ENCODE assay signal across 20 cellular contexts in genomic region chr11:57085604-57086003, GRCh38.
DNase-seq lines count a peak whose midpoint lies in the region; ATAC-seq and TF ChIP-seq lines count a peak whose summit lies in the region.
"Had no signal": no experiment of that assay in that cellular context is flagged by ENCODE, and none has a peak within 500 bp of the region (broad histone marks: within the 10 kb centered on the region; RNA-seq: fewer than 3 reads in every experiment).

No MANE protein-coding gene starts in this region.

- 0 out of 2 replicates have a peak, but pooled peaks have one; percentile 25 for TF ChIP-seq CTCF in A673 (conservative IDR thresholded peaks at IDR 0.05; ENCODE audit: low read depth, low read length)
- peak; percentile 44 to 47 for TF ChIP-seq CTCF in brain (conservative IDR thresholded peaks at IDR 0.05)
- TF ChIP-seq CTCF in hepatocyte (IDR thresholded peaks at IDR 0.05; ENCODE audit: poor library complexity): peak; percentile 19

- peaks cover 5% of the 10 kb centered on the region for H3K27me3 ChIP-seq in A673 (replicated peaks; ENCODE audit: insufficient read depth, low read depth, low read length, poor library complexity)
- no peaks in the 10 kb centered on the region for H3K27me3 ChIP-seq in hepatocyte
- H3K27me3 ChIP-seq: stomach had no signal

- BruUV-seq in A673 (replicated peaks; lab: Mats Ljungman, UMichigan): no TSS peak

- CTCF ChIA-PET in A673 (lab: Charles Lee): no interaction called here

- H3K36me3 Mint-ChIP-seq in brain: no peaks in the 10 kb centered on the region
- H3K36me3 Mint-ChIP-seq: activated naive CD4-positive, alpha-beta T cell treated with anti-CD3 and anti-CD28 coated beads, Interleukin-2, amount 50 U/mL, for 72 hours; natural killer cell treated with Interleukin-12 subunit alpha and Interleukin-12 subunit beta and Interleukin-15 and Interleukin-18, amount 100 ng/mL, for 72 hours had no signal

- H3K4me3 Mint-ChIP-seq in brain: no peak overlapping the region
- H3K4me3 Mint-ChIP-seq: activated T-cell treated with anti-CD3 and anti-CD28 coated beads, Interleukin-2, amount 50 U/mL, for 24 hours; natural killer cell treated with Interleukin-12 subunit alpha and Interleukin-12 subunit beta and Interleukin-15 and Interleukin-18, amount 100 ng/mL, for 72 hours had no signal

- H3K27ac ChIP-seq in A673 (ENCODE audit: low read depth, low read length, poor library complexity, severe bottlenecking) (no peak overlapping the region), hepatocyte (no peak overlapping the region)
- H3K27ac ChIP-seq: HL-60, SK-N-MC, stomach had no signal

- ATAC-seq in HG02642 (IDR thresholded peaks at IDR 0.05; ENCODE audit: poor library complexity, unreplicated experiment): no peak
- no peak for ATAC-seq in GM18502 (IDR thresholded peaks at IDR 0.05; ENCODE audit: poor library complexity, unreplicated experiment)
- ATAC-seq in GM19452 (IDR thresholded peaks at IDR 0.05; ENCODE audit: unreplicated experiment): no peak
- ATAC-seq: activated naive CD4-positive, alpha-beta T cell treated with anti-CD3 and anti-CD28 coated beads, Interleukin-2, amount 50 U/mL, for 72 hours; natural killer cell treated with Interleukin-12 subunit alpha and Interleukin-12 subunit beta and Interleukin-15 and Interleukin-18, amount 100 ng/mL, for 72 hours had no signal

- peaks cover 4% of the 10 kb centered on the region for H3K27me3 Mint-ChIP-seq in brain
- H3K27me3 Mint-ChIP-seq: natural killer cell treated with Interleukin-12 subunit alpha and Interleukin-12 subunit beta and Interleukin-15 and Interleukin-18, amount 100 ng/mL, for 72 hours had no signal

- H4K20me1 ChIP-seq in hepatocyte (ENCODE audit: insufficient read depth, poor library complexity, severe bottlenecking): no peaks in the 10 kb centered on the region

- no peak overlapping the region for H3K4me2 ChIP-seq in hepatocyte

- no peaks in the 10 kb centered on the region for H3K9me3 Mint-ChIP-seq in brain
- H3K9me3 Mint-ChIP-seq: activated naive CD4-positive, alpha-beta T cell treated with anti-CD3 and anti-CD28 coated beads, Interleukin-2, amount 50 U/mL, for 72 hours; activated T-cell treated with anti-CD3 and anti-CD28 coated beads, Interleukin-2, amount 50 U/mL, for 24 hours had no signal

- H3K9me3 ChIP-seq in A673 (ENCODE audit: low read depth, low read length, poor library complexity, severe bottlenecking) (no peaks in the 10 kb centered on the region), hepatocyte (ENCODE audit: low read depth) (no peaks in the 10 kb centered on the region)
- H3K9me3 ChIP-seq: stomach had no signal

- H3K4me1 Mint-ChIP-seq in brain: peaks cover 6% of the 10 kb centered on the region

- intact Hi-C loops in A673 (cut with micrococcal nuclease; ENCODE audit: unreplicated experiment): no loop called here

- DNase-seq in A673 (ENCODE audit: low spot score) (peak; percentile 7), HCEC 1CT (peak; percentile 13), hepatocyte (ENCODE audit: low spot score) (no peak), amygdala (lab: John Stamatoyannopoulos, UW) (no peak)
- DNase-seq: activated T-cell treated with anti-CD3 and anti-CD28 coated beads, Interleukin-2, amount 50 U/mL, for 24 hours; Calu3; effector CD8-positive, alpha-beta T cell; KG1; NCI-H1436 treated with DMSO at 0.1 percent for 48 hours; NCI-H446 treated with DMSO at 0.1 percent for 48 hours; stomach had no signal

- WGBS in hepatocyte (ENCODE audit: low lambda C conversion rate, missing lambda C conversion rate): 36% methylated on average over 1 of the region's 1 CpG

- H3K4me3 ChIP-seq in A673 (ENCODE audit: low read depth, low read length, poor library complexity, severe bottlenecking) (no peak overlapping the region), hepatocyte (no peak overlapping the region)
- H3K4me3 ChIP-seq: lung, SK-N-MC, stomach had no signal

- peak overlapping the region in 2 of 5 experiments; percentile 35 to 56 for H3K27ac Mint-ChIP-seq in brain
- H3K27ac Mint-ChIP-seq: activated naive CD4-positive, alpha-beta T cell treated with anti-CD3 and anti-CD28 coated beads, Interleukin-2, amount 50 U/mL, for 72 hours; activated T-cell treated with anti-CD3 and anti-CD28 coated beads, Interleukin-2, amount 50 U/mL, for 24 hours; natural killer cell treated with Interleukin-12 subunit alpha and Interleukin-12 subunit beta and Interleukin-15 and Interleukin-18, amount 100 ng/mL, for 72 hours had no signal

- no peaks in the 10 kb centered on the region for H3K9me2 ChIP-seq in hepatocyte (replicated peaks; ENCODE audit: insufficient read depth)

- no peaks in the 10 kb centered on the region for H3K36me3 ChIP-seq in A673 (ENCODE audit: insufficient read depth, low read length, poor library complexity, severe bottlenecking)
- no peaks in the 10 kb centered on the region for H3K36me3 ChIP-seq in hepatocyte (replicated peaks; ENCODE audit: insufficient read depth, low read depth)
- H3K36me3 ChIP-seq: stomach had no signal

- POLR2A ChIA-PET in A673 (lab: Charles Lee; ENCODE audit: low non-redundant PET): no interaction called here

- no peaks in the 10 kb centered on the region for H3K79me2 ChIP-seq in hepatocyte

- H3K4me1 ChIP-seq in A673 (ENCODE audit: insufficient read depth, low read length, poor library complexity, severe bottlenecking) (no peaks in the 10 kb centered on the region), hepatocyte (ENCODE audit: insufficient read depth) (no peaks in the 10 kb centered on the region)

- H2AFZ ChIP-seq in hepatocyte: no peak overlapping the region

Comparison
In these comparisons a context has a peak if more than half of its experiments do, and no peak if none do; other contexts are left out.
1. DNase-seq: peak in A673 (single experiment) and HCEC 1CT (single experiment); none in hepatocyte (single experiment) and amygdala (0 of 56).
2. Peak in every context shown above with its lines, with median percentiles within 50 percentile points of each other: CTCF ChIP-seq.